In genomic region chr16:55853114-55853513, GRCh38 we compare ENCODE assay signal across 31 cellular contexts. TPM values are rescaled to one million over a fixed set of nuclear protein-coding genes. Genes with fewer than 3 reads are reported as not detected.
DNase-seq lines count a peak whose midpoint lies in the region; ATAC-seq and TF ChIP-seq lines count a peak whose summit lies in the region.
"Had no signal": no experiment of that assay in that cellular context is flagged by ENCODE, and none has a peak within 500 bp of the region (broad histone marks: within the 10 kb centered on the region; RNA-seq: fewer than 3 reads in every experiment).

No MANE protein-coding gene starts in this region.

- intact Hi-C loops in MCF 10A (cut with micrococcal nuclease) (loop anchor here (10.0 kb wide), 1 partner anchor 462 kb away; no protein-coding TSS in a partner anchor), breast epithelium (cut with DNase I; ENCODE audit: low total_unique reads) (no loop called here), PC-3 (cut with micrococcal nuclease) (no loop called here)

- no peaks in the 10 kb centered on the region for H4K20me1 ChIP-seq in PC-3 (ENCODE audit: low read length)

- H3K27ac Mint-ChIP-seq in MCF 10A (ENCODE audit: low read depth, unreplicated experiment) (no peak overlapping the region), chondrocyte (ENCODE audit: unreplicated experiment) (no peak overlapping the region)
- H3K27ac Mint-ChIP-seq: activated CD4-positive, alpha-beta T cell treated with anti-CD3 and anti-CD28 coated beads, Interleukin-2, amount 10 ng/mL, durations not matched to agents 7 days and 5 days; CD8-positive, alpha-beta T cell; endodermal cell; naive thymus-derived CD8-positive, alpha-beta T cell had no signal

- H3K27me3 ChIP-seq in breast epithelium (peaks cover 0 to 12% of the 10 kb centered on the region in 2 donors), PC-3 (ENCODE audit: low read length) (peaks cover 14% of the 10 kb centered on the region)
- H3K27me3 ChIP-seq: colonic mucosa, vagina had no signal

- no peaks in the 10 kb centered on the region for H3F3A ChIP-seq in PC-3 (ENCODE audit: low read length, unreplicated experiment)

- H3K9me2 ChIP-seq in PC-3 (replicated peaks; ENCODE audit: low read length): no peaks in the 10 kb centered on the region

- H3K9ac ChIP-seq in PC-3 (ENCODE audit: low read length): no peak overlapping the region

- H3K4me3 Mint-ChIP-seq in MCF 10A (ENCODE audit: unreplicated experiment) (no peak overlapping the region), chondrocyte (ENCODE audit: unreplicated experiment) (no peak overlapping the region)
- H3K4me3 Mint-ChIP-seq: activated CD4-positive, alpha-beta T cell treated with anti-CD3 and anti-CD28 coated beads, Interleukin-2, amount 10 ng/mL, durations not matched to agents 7 days and 5 days; activated T-cell treated with anti-CD3 and anti-CD28 coated beads, Interleukin-2, amount 50 U/mL, for 4 hours; CD8-positive, alpha-beta T cell; endodermal cell; naive thymus-derived CD8-positive, alpha-beta T cell had no signal

- H3K27ac ChIP-seq in breast epithelium (no peak overlapping the region), PC-3 (ENCODE audit: low read length) (no peak overlapping the region)
- H3K27ac ChIP-seq: 22Rv1, colonic mucosa, esophagus squamous epithelium, skin epidermis, vagina had no signal

- H3K4me2 ChIP-seq in PC-3 (ENCODE audit: low read length): no peak overlapping the region

- no peak for TF ChIP-seq POLR2A in breast epithelium (IDR thresholded peaks at IDR 0.05)

- peaks cover 37% of the 10 kb centered on the region for H3K27me3 Mint-ChIP-seq in MCF 10A (ENCODE audit: insufficient read depth, unreplicated experiment)
- H3K27me3 Mint-ChIP-seq in chondrocyte (ENCODE audit: low read depth): peaks cover 38% of the 10 kb centered on the region

- CTCF ChIA-PET in MCF 10A (lab: Yijun Ruan, JAX) (interaction anchor here (0.6 kb wide), 1 partner anchor 18 kb away, joined by 3 read pairs; no protein-coding TSS in a partner anchor), PC-3 (lab: Charles Lee) (no interaction called here)

- DNase-seq in MCF 10A (ENCODE audit: unreplicated experiment) (peak; percentile 32), breast epithelium (ENCODE audit: low spot score in 2 of 2) (no peak), PC-3 (peak; percentile 14), epithelial cell of esophagus (ENCODE audit: low read depth) (peak; percentile 38), NCI-H2196 (lab: John Stamatoyannopoulos, UW; ENCODE audit: unreplicated experiment) (no peak), chondrocyte (ENCODE audit: low spot score) (no peak), mucosa of gallbladder (ENCODE audit: low spot score) (no peak)
- DNase-seq: activated CD4-positive, alpha-beta T cell treated with anti-CD3 and anti-CD28 coated beads, Interleukin-2, amount 10 ng/mL, durations not matched to agents 7 days and 5 days; activated T-cell treated with anti-CD3 and anti-CD28 coated beads, Interleukin-2, amount 50 U/mL, for 4 hours; CD8-positive, alpha-beta T cell; colonic mucosa; DMS 273 treated with DMSO at 0.1 percent for 48 hours; endodermal cell; esophagus squamous epithelium; glutamatergic neuron; KG1; left ventricle myocardium superior; midbrain; naive thymus-derived CD8-positive, alpha-beta T cell; NCI-H187 treated with DMSO at 0.1 percent for 48 hours; NCI-H2171 treated with DMSO at 0.1 percent for 48 hours; NCI-H524; occipital lobe; stimulated activated naive CD8-positive, alpha-beta T cell treated with anti-CD3 and anti-CD28 coated beads, Interleukin-15, Interleukin-2, amounts not matched to agents 100 U/mL and 50 U/mL, for 24 hours; SW 1271; T1000 had no signal

- no peaks in the 10 kb centered on the region for H3K9me3 Mint-ChIP-seq in MCF 10A (ENCODE audit: unreplicated experiment)
- H3K9me3 Mint-ChIP-seq in chondrocyte (ENCODE audit: low read depth): no peaks in the 10 kb centered on the region
- H3K9me3 Mint-ChIP-seq: activated CD4-positive, alpha-beta T cell treated with anti-CD3 and anti-CD28 coated beads, Interleukin-2, amount 10 ng/mL, durations not matched to agents 7 days and 5 days; activated T-cell treated with anti-CD3 and anti-CD28 coated beads, Interleukin-2, amount 50 U/mL, for 4 hours; CD8-positive, alpha-beta T cell; endodermal cell; naive thymus-derived CD8-positive, alpha-beta T cell had no signal

- H3K36me3 Mint-ChIP-seq in MCF 10A (ENCODE audit: insufficient read depth, unreplicated experiment): no peaks in the 10 kb centered on the region
- no peaks in the 10 kb centered on the region for H3K36me3 Mint-ChIP-seq in chondrocyte (ENCODE audit: low read depth)
- H3K36me3 Mint-ChIP-seq: CD8-positive, alpha-beta T cell; naive thymus-derived CD8-positive, alpha-beta T cell had no signal

- no peaks in the 10 kb centered on the region for H3K4me1 ChIP-seq in breast epithelium
- H3K4me1 ChIP-seq in PC-3 (ENCODE audit: insufficient read depth, low read length): no peaks in the 10 kb centered on the region
- H3K4me1 ChIP-seq: colonic mucosa, esophagus squamous epithelium, vagina had no signal

- H3K9me3 ChIP-seq in breast epithelium: no peaks in the 10 kb centered on the region
- H3K9me3 ChIP-seq in PC-3 (ENCODE audit: low read length): no peaks in the 10 kb centered on the region
- H3K9me3 ChIP-seq: colonic mucosa, esophagus squamous epithelium, vagina had no signal

- BruUV-seq in MCF 10A (replicated peaks; lab: Mats Ljungman, UMichigan) (no TSS peak), PC-3 (replicated peaks; lab: Mats Ljungman, UMichigan) (no TSS peak)

- no peaks in the 10 kb centered on the region for H3K79me2 ChIP-seq in PC-3 (ENCODE audit: low read length)

- H3K36me3 ChIP-seq in breast epithelium: no peaks in the 10 kb centered on the region
- H3K36me3 ChIP-seq in PC-3 (ENCODE audit: low read depth, low read length): no peaks in the 10 kb centered on the region
- H3K36me3 ChIP-seq: colonic mucosa, esophagus squamous epithelium, vagina had no signal

- H3K4me3 ChIP-seq in breast epithelium (no peak overlapping the region), PC-3 (ENCODE audit: low read length) (no peak overlapping the region), epithelial cell of esophagus (ENCODE audit: low read length) (no peak overlapping the region)
- H3K4me3 ChIP-seq: colonic mucosa, esophagus squamous epithelium, skin epidermis, vagina had no signal

- H3K4me1 Mint-ChIP-seq in MCF 10A (ENCODE audit: insufficient read depth, unreplicated experiment) (no peaks in the 10 kb centered on the region), chondrocyte (ENCODE audit: low read depth) (no peaks in the 10 kb centered on the region)
- H3K4me1 Mint-ChIP-seq: activated CD4-positive, alpha-beta T cell treated with anti-CD3 and anti-CD28 coated beads, Interleukin-2, amount 10 ng/mL, durations not matched to agents 7 days and 5 days; endodermal cell; naive thymus-derived CD8-positive, alpha-beta T cell had no signal

- TF ChIP-seq CTCF in MCF 10A (IDR thresholded peaks at IDR 0.05; ENCODE audit: unreplicated experiment) (no peak), breast epithelium (IDR thresholded peaks at IDR 0.05) (no peak), PC-3 (conservative IDR thresholded peaks at IDR 0.05; ENCODE audit: low read depth, low read length) (no peak), epithelial cell of esophagus (IDR thresholded peaks at IDR 0.05; ENCODE audit: insufficient read depth, low read depth, low read length, missing control alignments) (no peak), chondrocyte (IDR thresholded peaks at IDR 0.05) (no peak)

- POLR2A ChIA-PET in MCF 10A (lab: Yijun Ruan, JAX) (no interaction called here), PC-3 (lab: Charles Lee; ENCODE audit: unreplicated experiment) (no interaction called here)

- ATAC-seq in PC-3: no peak
- no peak for ATAC-seq in HG02870 (IDR thresholded peaks at IDR 0.05; ENCODE audit: unreplicated experiment)
- ATAC-seq: activated T-cell treated with anti-CD3 and anti-CD28 coated beads, Interleukin-2, amount 50 U/mL, for 4 hours; CD8-positive, alpha-beta T cell; left ventricle myocardium superior; naive thymus-derived CD8-positive, alpha-beta T cell; stimulated activated naive CD8-positive, alpha-beta T cell treated with anti-CD3 and anti-CD28 coated beads, Interleukin-15, Interleukin-2, amounts not matched to agents 100 U/mL and 50 U/mL, for 24 hours had no signal

- H2AFZ ChIP-seq in PC-3 (ENCODE audit: low read length): no peak overlapping the region

RNA-seq across cellular contexts. Expression of gene CES1, which starts 20.2 kb away (rescaled TPM):
- total RNA-seq in MCF 10A (2022): not detected in 2 replicates
- 100 to 1,000 TPM in 1 of 3 donors, 10 to 100 TPM in 2; 13.9 to 128 (median 22.0) TPM for total RNA-seq in breast epithelium
- not detected in 2 replicates for total RNA-seq in PC-3 (2014; rRNA removed)
- not detected in 3 replicates for total RNA-seq in chondrocyte
- total RNA-seq in mucosa of gallbladder: 704 TPM
- total RNA-seq: CD8-positive, alpha-beta T cell; G401; naive thymus-derived CD8-positive, alpha-beta T cell had no signal

RNA-seq across cellular contexts. Expression of gene CES5A, which starts 22.1 kb away (rescaled TPM):
- total RNA-seq in MCF 10A (2022) (not detected in 2 replicates), breast epithelium (not detected), PC-3 (2014; rRNA removed) (not detected in 2 replicates), chondrocyte (not detected in 3 replicates), mucosa of gallbladder (2.2 TPM)
- total RNA-seq: activated CD4-positive, alpha-beta T cell treated with anti-CD3 and anti-CD28 coated beads, Interleukin-2, amount 10 ng/mL, durations not matched to agents 7 days and 5 days; activated T-cell treated with anti-CD3 and anti-CD28 coated beads, Interleukin-2, amount 50 U/mL, for 4 hours; CD8-positive, alpha-beta T cell; colonic mucosa; esophagus squamous epithelium; G401; left ventricle myocardium superior; naive thymus-derived CD8-positive, alpha-beta T cell; vagina had no signal

Comparison
In these comparisons a context has a peak if more than half of its experiments do, and no peak if none do; other contexts are left out.
1. DNase-seq: peak in MCF 10A (single experiment), PC-3 (single experiment) and epithelial cell of esophagus (single experiment); none in breast epithelium (0 of 2), NCI-H2196 (single experiment), chondrocyte (single experiment) and mucosa of gallbladder (single experiment).
2. RNA of gene CES1, which starts 20.2 kb away (total RNA-seq): 704 TPM in mucosa of gallbladder (single experiment) and 13.9 to 128 TPM in breast epithelium; not detected in MCF 10A, not detected in PC-3 and not detected in chondrocyte; every median in the first group is over 10 times any median in the second.